ENCODE assay signal across 8 cellular contexts in genomic region chr11:79438631-79439429, GRCh38. TPM values are rescaled to one million over a fixed set of nuclear protein-coding genes. Genes with fewer than 3 reads are reported as not detected.
A peak's percentile ranks its signal among the peaks of the same experiment; 100 is the strongest.
DNase-seq lines count a peak whose midpoint lies in the region; ATAC-seq and TF ChIP-seq lines count a peak whose summit lies in the region.

No MANE protein-coding gene starts in this region.

- peaks cover 22% of the 10 kb centered on the region for H3K27me3 Mint-ChIP-seq in progenitor cell of endocrine pancreas

- no peaks in the 10 kb centered on the region for H3K9me3 Mint-ChIP-seq in progenitor cell of endocrine pancreas (ENCODE audit: low read depth)

- no peak for TF ChIP-seq CTCF in foreskin fibroblast (IDR thresholded peaks at IDR 0.05; ENCODE audit: low read depth, low read length)
- TF ChIP-seq CTCF in progenitor cell of endocrine pancreas (IDR thresholded peaks at IDR 0.05; ENCODE audit: unreplicated experiment): no peak

- peak overlapping the region; percentile 87 for H3K4me3 Mint-ChIP-seq in progenitor cell of endocrine pancreas (ENCODE audit: low read depth)

- H3K4me1 Mint-ChIP-seq in progenitor cell of endocrine pancreas (ENCODE audit: low read depth): peaks cover 46% of the 10 kb centered on the region

- DNase-seq in GM03348 (ENCODE audit: low spot score) (peak; percentile 60), NCI-H774 (lab: John Stamatoyannopoulos, UW) (peak; percentile 25), foreskin fibroblast (peak; percentile 33 to 63), progenitor cell of endocrine pancreas (ENCODE audit: low spot score, unreplicated experiment) (no peak), T-helper 9 cell (no peak), HT-29 (ENCODE audit: low spot score) (no peak)

- no peaks in the 10 kb centered on the region for H3K36me3 Mint-ChIP-seq in progenitor cell of endocrine pancreas (ENCODE audit: insufficient read depth)

- H3K27ac Mint-ChIP-seq in progenitor cell of endocrine pancreas: peak overlapping the region; percentile 96

- ATAC-seq in HG03135 (IDR thresholded peaks at IDR 0.05; ENCODE audit: unreplicated experiment) (no peak), GM18909 (IDR thresholded peaks at IDR 0.05; ENCODE audit: poor library complexity, unreplicated experiment) (no peak)

- peak overlapping the region; percentile 59 to 68 for H3K4me3 ChIP-seq in foreskin fibroblast (ENCODE audit: low read depth in 1 of 2, low read length in 2 of 2)

RNA-seq across cellular contexts. Expression of gene TENM4, which starts 2.0 kb away (rescaled TPM):
- 105 and 117 TPM in 2 replicates for total RNA-seq in progenitor cell of endocrine pancreas
- not detected in 2 replicates for total RNA-seq in HT-29 (2014; rRNA removed; shearing (Covaris generic))

Comparison
In these comparisons a context has a peak if more than half of its experiments do, and no peak if none do; other contexts are left out.
1. DNase-seq: peak in GM03348 (single experiment), NCI-H774 (single experiment) and foreskin fibroblast (2 of 2); none in progenitor cell of endocrine pancreas (single experiment), T-helper 9 cell (single experiment) and HT-29 (single experiment).
2. RNA of gene TENM4, which starts 2.0 kb away (total RNA-seq): 105 to 117 TPM in progenitor cell of endocrine pancreas; not detected in HT-29; every median in the first group is over 100 times any median in the second.